Comparison of ENCODE assay signal across 10 cellular contexts in the genomic region with DNA sequence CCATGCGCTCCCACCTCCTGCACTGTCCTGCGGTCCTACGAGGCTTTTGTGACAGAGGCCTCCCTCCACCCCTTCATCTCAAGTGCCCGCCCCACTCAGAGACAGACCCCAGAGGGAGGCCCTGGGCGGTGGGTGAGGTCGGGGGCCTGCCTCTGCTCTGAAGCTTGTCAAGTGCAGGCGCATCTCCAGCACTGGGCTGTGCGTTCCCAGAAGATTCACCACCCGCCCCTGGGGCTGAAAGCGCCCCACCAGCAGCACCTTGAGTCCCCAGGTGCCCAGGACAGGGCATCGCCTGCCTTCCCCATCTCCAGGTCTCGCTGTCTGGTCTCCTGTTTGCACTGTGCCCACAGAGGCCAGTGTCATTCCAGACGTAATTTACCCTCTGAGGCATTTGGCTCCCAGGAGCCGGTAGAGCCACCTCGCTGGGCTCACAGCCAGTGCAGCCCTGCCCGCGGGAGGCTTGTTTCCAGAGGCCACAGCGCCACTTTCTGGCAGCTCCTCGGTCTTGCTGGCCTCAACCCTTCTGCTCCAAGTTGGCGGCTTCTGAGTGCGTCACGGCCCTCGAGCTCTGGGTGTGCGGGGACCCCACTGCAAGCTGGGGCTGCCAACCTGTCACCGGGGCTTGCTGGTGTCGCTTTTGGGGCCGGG.
A peak's percentile ranks its signal among the peaks of the same experiment; 100 is the strongest.
DNase-seq lines count a peak whose midpoint lies in the region; ATAC-seq and TF ChIP-seq lines count a peak whose summit lies in the region.
"Had no signal": no experiment of that assay in that cellular context is flagged by ENCODE, and none has a peak within 500 bp of the region (broad histone marks: within the 10 kb centered on the region; RNA-seq: fewer than 3 reads in every experiment).

No MANE protein-coding gene starts in this region.

- H3K9ac ChIP-seq in neuronal stem cell (ENCODE audit: low read depth, low read length, poor library complexity), result no peak overlapping the region

- H3K27ac ChIP-seq in neuronal stem cell (replicated peaks; ENCODE audit: low read length), result no peak overlapping the region

- no peak overlapping the region for H2BK120ac ChIP-seq in neuronal stem cell (ENCODE audit: low read depth, low read length)

- H3K4me2 ChIP-seq in neuronal stem cell (ENCODE audit: insufficient read depth, low read length, poor library complexity, severe bottlenecking), result no peak overlapping the region

- H3K4me3 Mint-ChIP-seq in activated CD4-positive, alpha-beta T cell treated with anti-CD3 and anti-CD28 coated beads for 36 hours, result no peak overlapping the region
- no peak overlapping the region for H3K4me3 Mint-ChIP-seq in chondrocyte (ENCODE audit: unreplicated experiment)
- H3K4me3 Mint-ChIP-seq: activated CD4-positive, alpha-beta T cell treated with anti-CD3 and anti-CD28 coated beads, Interleukin-2, amount 10 ng/mL, durations not matched to agents 24 days and 14 days had no signal

- ATAC-seq in activated CD4-positive, alpha-beta T cell treated with anti-CD3 and anti-CD28 coated beads for 36 hours, result no peak
- ATAC-seq in HG03378 (IDR thresholded peaks at IDR 0.05; ENCODE audit: unreplicated experiment), result no peak

- peaks cover 5% of the 10 kb centered on the region for H3K79me1 ChIP-seq in neuronal stem cell (ENCODE audit: low read depth, low read length)

- H2BK15ac ChIP-seq in neuronal stem cell (ENCODE audit: low read length), result no peak overlapping the region

- CTCF ChIA-PET in activated CD4-positive, alpha-beta T cell treated with anti-CD3 and anti-CD28 coated beads for 36 hours (lab: Charles Lee), result no interaction called here

- H3K9me3 Mint-ChIP-seq in activated CD4-positive, alpha-beta T cell treated with anti-CD3 and anti-CD28 coated beads for 36 hours (ENCODE audit: low read depth), result no peaks in the 10 kb centered on the region
- H3K9me3 Mint-ChIP-seq in chondrocyte (ENCODE audit: low read depth), result peaks cover 12% of the 10 kb centered on the region
- H3K9me3 Mint-ChIP-seq: activated CD4-positive, alpha-beta T cell treated with anti-CD3 and anti-CD28 coated beads, Interleukin-2, amount 10 ng/mL, durations not matched to agents 24 days and 14 days had no signal

- no CpG with 5 or more reads among the region's 27 CpGs for WGBS in neuronal stem cell (ENCODE audit: extremely low coverage in 2 of 2, insufficient read length in 2 of 2, insufficient replicate concordance in 1 of 2), 2 donors

- no peak overlapping the region for H4K8ac ChIP-seq in neuronal stem cell (ENCODE audit: low read depth, low read length)

- no peaks in the 10 kb centered on the region for H3K36me3 Mint-ChIP-seq in activated CD4-positive, alpha-beta T cell treated with anti-CD3 and anti-CD28 coated beads for 36 hours (ENCODE audit: low read depth)
- H3K36me3 Mint-ChIP-seq in chondrocyte (ENCODE audit: low read depth), result no peaks in the 10 kb centered on the region

- DNase-seq in activated CD4-positive, alpha-beta T cell treated with anti-CD3 and anti-CD28 coated beads for 36 hours, result peak; percentile 32
- DNase-seq in activated CD4-positive, alpha-beta T cell treated with anti-CD3 and anti-CD28 coated beads for 4 hours, result no peak
- DNase-seq in NCI-H526 treated with DMSO at 0.1 percent for 48 hours (lab: John Stamatoyannopoulos, UW) (peak; percentile 13), chondrocyte (ENCODE audit: low spot score) (no peak), neuronal stem cell (ENCODE audit: low spot score) (peak; percentile 30), KG1 (lab: John Stamatoyannopoulos, UW) (no peak)
- DNase-seq in central memory CD4-positive, alpha-beta T cell, result no peak
- DNase-seq: activated CD4-positive, alpha-beta T cell treated with anti-CD3 and anti-CD28 coated beads, Interleukin-2, amount 10 ng/mL, durations not matched to agents 24 days and 14 days; NCI-H1436 had no signal

- no peak overlapping the region for H3K18ac ChIP-seq in neuronal stem cell (ENCODE audit: low read length)

- no peaks in the 10 kb centered on the region for H3K27me3 Mint-ChIP-seq in activated CD4-positive, alpha-beta T cell treated with anti-CD3 and anti-CD28 coated beads for 36 hours
- peaks cover 8% of the 10 kb centered on the region for H3K27me3 Mint-ChIP-seq in chondrocyte (ENCODE audit: low read depth)
- H3K27me3 Mint-ChIP-seq: activated CD4-positive, alpha-beta T cell treated with anti-CD3 and anti-CD28 coated beads, Interleukin-2, amount 10 ng/mL, durations not matched to agents 24 days and 14 days had no signal

- no peaks in the 10 kb centered on the region for H3K4me1 Mint-ChIP-seq in activated CD4-positive, alpha-beta T cell treated with anti-CD3 and anti-CD28 coated beads for 36 hours
- H3K4me1 Mint-ChIP-seq in chondrocyte (ENCODE audit: low read depth), result no peaks in the 10 kb centered on the region
- H3K4me1 Mint-ChIP-seq: activated CD4-positive, alpha-beta T cell treated with anti-CD3 and anti-CD28 coated beads, Interleukin-2, amount 10 ng/mL, durations not matched to agents 24 days and 14 days had no signal

- peak overlapping the region; percentile 1 for H3K4ac ChIP-seq in neuronal stem cell (ENCODE audit: low read length)

- intact Hi-C loops in activated CD4-positive, alpha-beta T cell treated with anti-CD3 and anti-CD28 coated beads for 36 hours (cut with DNase I, micrococcal nuclease), result no loop called here

- H2BK5ac ChIP-seq in neuronal stem cell (ENCODE audit: low read length), result peak overlapping the region; percentile 29

- POLR2A ChIA-PET in activated CD4-positive, alpha-beta T cell treated with anti-CD3 and anti-CD28 coated beads for 36 hours (lab: Charles Lee), result no interaction called here

- no peaks in the 10 kb centered on the region for H3K4me1 ChIP-seq in neuronal stem cell (ENCODE audit: control insufficient read depth in 2 of 2, insufficient read depth in 1 of 2, low read depth in 1 of 2, low read length in 2 of 2)

- no peak overlapping the region for H2AFZ ChIP-seq in neuronal stem cell (ENCODE audit: low read length)

- no peaks in the 10 kb centered on the region for H3K36me3 ChIP-seq in neuronal stem cell (replicated peaks in 1 of 2; ENCODE audit: control insufficient read depth in 2 of 2, insufficient read depth in 2 of 2, low read length in 2 of 2)

- H4K91ac ChIP-seq in neuronal stem cell (ENCODE audit: low read depth, low read length, poor library complexity), result no peak overlapping the region

- no peaks in the 10 kb centered on the region for H3K27me3 ChIP-seq in neuronal stem cell (ENCODE audit: control insufficient read depth in 3 of 3, insufficient read depth in 3 of 3, low read depth in 1 of 3, low read length in 3 of 3)

- no peak overlapping the region for H3K23ac ChIP-seq in neuronal stem cell (ENCODE audit: low read depth, low read length, poor library complexity)

- H2AK5ac ChIP-seq in neuronal stem cell (ENCODE audit: low read depth, low read length), result no peak overlapping the region

- no peak overlapping the region for H3K27ac Mint-ChIP-seq in activated CD4-positive, alpha-beta T cell treated with anti-CD3 and anti-CD28 coated beads for 36 hours
- H3K27ac Mint-ChIP-seq in chondrocyte (ENCODE audit: unreplicated experiment), result no peak overlapping the region
- H3K27ac Mint-ChIP-seq: activated CD4-positive, alpha-beta T cell treated with anti-CD3 and anti-CD28 coated beads, Interleukin-2, amount 10 ng/mL, durations not matched to agents 24 days and 14 days had no signal

- H3K9me3 ChIP-seq in neuronal stem cell (replicated peaks in 1 of 2; ENCODE audit: control insufficient read depth in 2 of 2, insufficient read depth in 1 of 2, low read depth in 1 of 2, low read length in 2 of 2), result peaks cover 14 to 15% of the 10 kb centered on the region in 2 donors

- no peak overlapping the region for H2BK12ac ChIP-seq in neuronal stem cell (ENCODE audit: low read length)

- no peak overlapping the region for H3K14ac ChIP-seq in neuronal stem cell (ENCODE audit: low read length)

- TF ChIP-seq CTCF in chondrocyte (IDR thresholded peaks at IDR 0.05), result peak; percentile 55

- H3K4me3 ChIP-seq in neuronal stem cell (ENCODE audit: low read length in 2 of 2), result no peak overlapping the region

Comparison
In these comparisons a context has a peak if more than half of its experiments do, and no peak if none do; other contexts are left out.
1. DNase-seq: peak in activated CD4-positive, alpha-beta T cell treated with anti-CD3 and anti-CD28 coated beads for 36 hours (single experiment), NCI-H526 treated with DMSO at 0.1 percent for 48 hours (single experiment) and neuronal stem cell (single experiment); none in activated CD4-positive, alpha-beta T cell treated with anti-CD3 and anti-CD28 coated beads for 4 hours (0 of 2), chondrocyte (single experiment), KG1 (single experiment) and central memory CD4-positive, alpha-beta T cell (single experiment).